In genomic region chr19:44527554-44527953, GRCh38 we compare ENCODE assay signal across 12 cellular contexts. TPM values are rescaled to one million over a fixed set of nuclear protein-coding genes. Genes with fewer than 3 reads are reported as not detected.
"Had no signal": no experiment of that assay in that cellular context is flagged by ENCODE, and none has a peak within 500 bp of the region (broad histone marks: within the 10 kb centered on the region; RNA-seq: fewer than 3 reads in every experiment).

No MANE protein-coding gene starts in this region.

- H3K4me2 ChIP-seq: GM23338 had no signal

- H3K36me3 ChIP-seq: HAP-1 had no signal

- DNase-seq: GM23248, GOT3, H7, H9, HCEC 1CT, HFFc6 had no signal

- H2AFZ ChIP-seq: GM23248, GM23338 had no signal

- H3K9me3 ChIP-seq: HAP-1 had no signal

- H3K4me1 ChIP-seq: HAP-1 had no signal

- H3K9me3 Mint-ChIP-seq: HFFc6 had no signal

- H3K9ac ChIP-seq: GM23248 had no signal

- H3K4me3 Mint-ChIP-seq: GM23338, H9, HFFc6 had no signal

- H3K4me1 Mint-ChIP-seq: GM23338, H9 had no signal

- FAIRE-seq: H1, H54 had no signal

- ATAC-seq: GM23338, HCT116 had no signal

- H3K27ac Mint-ChIP-seq: GM23338, H9, HFFc6 had no signal

- H3K27ac ChIP-seq: GM23248 had no signal

- H3K4me3 ChIP-seq: GM23248, GM23338, HAP-1 had no signal

RNA-seq across cellular contexts. Expression of gene CEACAM20, which starts 1.9 kb away (rescaled TPM):
- total RNA-seq: GM23248, GM23338, H1, H4, H7, H9, HFFc6 had no signal
- polyA plus RNA-seq: GM23248, GM23338, H1 had no signal
